Comparison of ENCODE assay signal across 1 cellular context in the genomic region with DNA sequence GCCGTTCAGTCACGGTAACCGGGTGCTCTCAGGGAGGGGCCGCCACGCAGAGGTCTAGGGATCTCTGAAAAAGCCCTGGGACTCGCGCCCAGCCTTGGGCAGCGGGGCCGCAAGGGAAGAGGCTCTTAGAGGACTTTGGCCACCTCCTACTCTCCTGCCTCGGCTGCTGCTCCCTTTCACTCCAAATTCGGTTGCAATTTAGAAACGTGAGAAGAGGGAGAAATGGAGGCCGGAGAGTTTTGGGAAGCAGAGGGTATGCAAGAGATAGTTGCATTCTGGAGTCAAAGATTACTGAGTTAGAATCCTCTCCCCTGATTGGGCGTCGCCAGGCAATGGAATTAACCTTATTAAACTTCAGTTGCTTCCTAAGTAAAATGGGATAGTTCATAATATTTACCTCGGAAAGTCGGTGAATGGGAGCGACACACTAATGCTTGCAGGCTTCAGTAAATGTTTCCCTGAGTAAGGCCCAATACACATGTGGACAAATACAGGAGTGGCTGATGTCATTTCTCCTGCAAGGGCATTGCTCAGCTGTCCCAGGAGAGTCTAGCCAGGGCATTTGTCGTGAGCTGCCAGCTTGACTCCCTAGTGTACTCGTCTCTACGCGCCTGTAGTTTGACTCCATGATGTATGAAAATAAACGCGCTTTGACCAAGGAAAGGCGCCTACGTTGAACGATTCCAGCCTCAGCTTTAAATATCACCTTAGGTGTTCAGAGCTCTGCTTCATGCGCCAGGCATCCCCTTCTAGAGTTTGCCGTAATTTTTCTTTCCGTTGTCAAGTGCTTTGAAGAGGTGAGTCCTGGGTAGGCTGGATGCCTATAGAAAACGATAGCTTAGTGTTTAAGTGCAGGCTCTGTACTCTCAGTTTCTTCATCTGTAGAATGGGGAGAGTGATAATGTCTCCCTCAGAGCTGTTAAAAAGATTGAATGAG.
TF ChIP-seq lines count a peak whose summit lies in the region.

No MANE protein-coding gene starts in this region.

TF ChIP-seq in HepG2, 621 proteins besides CTCF, POLR2A, EP300 and RAD21 (continued from another document and continues in another):
- TF ChIP-seq, protein P1, sequence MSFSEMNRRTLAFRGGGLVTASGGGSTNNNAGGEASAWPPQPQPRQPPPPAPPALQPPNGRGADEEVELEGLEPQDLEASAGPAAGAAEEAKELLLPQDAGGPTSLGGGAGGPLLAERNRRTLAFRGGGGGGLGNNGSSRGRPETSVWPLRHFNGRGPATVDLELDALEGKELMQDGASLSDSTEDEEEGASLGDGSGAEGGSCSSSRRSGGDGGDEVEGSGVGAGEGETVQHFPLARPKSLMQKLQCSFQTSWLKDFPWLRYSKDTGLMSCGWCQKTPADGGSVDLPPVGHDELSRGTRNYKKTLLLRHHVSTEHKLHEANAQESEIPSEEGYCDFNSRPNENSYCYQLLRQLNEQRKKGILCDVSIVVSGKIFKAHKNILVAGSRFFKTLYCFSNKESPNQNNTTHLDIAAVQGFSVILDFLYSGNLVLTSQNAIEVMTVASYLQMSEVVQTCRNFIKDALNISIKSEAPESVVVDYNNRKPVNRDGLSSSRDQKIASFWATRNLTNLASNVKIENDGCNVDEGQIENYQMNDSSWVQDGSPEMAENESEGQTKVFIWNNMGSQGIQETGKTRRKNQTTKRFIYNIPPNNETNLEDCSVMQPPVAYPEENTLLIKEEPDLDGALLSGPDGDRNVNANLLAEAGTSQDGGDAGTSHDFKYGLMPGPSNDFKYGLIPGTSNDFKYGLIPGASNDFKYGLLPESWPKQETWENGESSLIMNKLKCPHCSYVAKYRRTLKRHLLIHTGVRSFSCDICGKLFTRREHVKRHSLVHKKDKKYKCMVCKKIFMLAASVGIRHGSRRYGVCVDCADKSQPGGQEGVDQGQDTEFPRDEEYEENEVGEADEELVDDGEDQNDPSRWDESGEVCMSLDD (CRISPR knock-in tag; IDR thresholded peaks at IDR 0.05; ENCODE audit: borderline replicate concordance), result 0 out of 2 replicates have a peak, but pooled peaks have one; percentile 23
- TF ChIP-seq KAT7 (CRISPR knock-in tag; IDR thresholded peaks at IDR 0.05; ENCODE audit: borderline replicate concordance) (no peak), ZBTB1 (CRISPR knock-in tag; IDR thresholded peaks at IDR 0.05; ENCODE audit: borderline replicate concordance) (no peak), ZNF577 (CRISPR knock-in tag; IDR thresholded peaks at IDR 0.05; ENCODE audit: borderline replicate concordance, low read depth) (no peak), U2AF1 (optimal IDR thresholded peaks at IDR 0.05; ENCODE audit: low read depth, low read length) (peak; percentile 0), ASH2L (IDR thresholded peaks at IDR 0.05; ENCODE audit: insufficient read length, low read depth, low read length) (peak; percentile 14), ZNF792 (CRISPR knock-in tag; IDR thresholded peaks at IDR 0.05) (no peak), HNRNPK (IDR thresholded peaks at IDR 0.05; ENCODE audit: low read depth, low read length, poor library complexity, severe bottlenecking) (no peak), MAFF (IDR thresholded peaks at IDR 0.05; ENCODE audit: low read depth, low read length) (no peak), PPARG (CRISPR knock-in tag; conservative IDR thresholded peaks at IDR 0.05) (no peak), ZNF180 (CRISPR knock-in tag; IDR thresholded peaks at IDR 0.05; ENCODE audit: borderline replicate concordance, low read depth) (no peak), ARNT2 (CRISPR knock-in tag; IDR thresholded peaks at IDR 0.05; ENCODE audit: low read depth) (no peak), ZFY (CRISPR knock-in tag; IDR thresholded peaks at IDR 0.05) (peak; percentile 54), ZNF607 (CRISPR knock-in tag; IDR thresholded peaks at IDR 0.05; ENCODE audit: borderline replicate concordance) (peak; percentile 13; the same call in 1 of the 2 replicates), PHF20 (CRISPR knock-in tag; IDR thresholded peaks at IDR 0.05) (0 out of 2 replicates have a peak, but pooled peaks have one; percentile 56), ZNF614 (CRISPR knock-in tag; IDR thresholded peaks at IDR 0.05; ENCODE audit: borderline replicate concordance) (no peak), ZNF605 (CRISPR knock-in tag; IDR thresholded peaks at IDR 0.05) (no peak), MED13 (CRISPR knock-in tag; IDR thresholded peaks at IDR 0.05) (0 out of 2 replicates have a peak, but pooled peaks have one; percentile 52), ZSCAN20 (CRISPR knock-in tag; IDR thresholded peaks at IDR 0.05; ENCODE audit: borderline replicate concordance) (no peak), ARID2 (CRISPR knock-in tag; IDR thresholded peaks at IDR 0.05; ENCODE audit: borderline replicate concordance) (0 out of 2 replicates have a peak, but pooled peaks have one; percentile 31), NR2F6 (IDR thresholded peaks at IDR 0.05) (no peak), NR2F6 (CRISPR knock-in tag; IDR thresholded peaks at IDR 0.05) (no peak), REPIN1 (CRISPR knock-in tag; IDR thresholded peaks at IDR 0.05; ENCODE audit: borderline replicate concordance, low read depth) (peak; percentile 71; the same call in 1 of the 2 replicates), PHB2 (IDR thresholded peaks at IDR 0.05; ENCODE audit: partially characterized antibody) (no peak), SMAD1 (CRISPR knock-in tag; IDR thresholded peaks at IDR 0.05; ENCODE audit: borderline replicate concordance, low read depth) (peak; percentile 16; the same call in 1 of the 2 replicates), ZNF644 (CRISPR knock-in tag; IDR thresholded peaks at IDR 0.05; ENCODE audit: low read depth) (no peak), TAF15 (IDR thresholded peaks at IDR 0.05; ENCODE audit: low read depth, low read length, poor library complexity, severe bottlenecking) (no peak), ZNF121 (CRISPR knock-in tag; IDR thresholded peaks at IDR 0.05) (peak; percentile 60; the same call in 1 of the 2 replicates), ZNF20 (CRISPR knock-in tag; IDR thresholded peaks at IDR 0.05) (no peak), ZNF256 (CRISPR knock-in tag; conservative IDR thresholded peaks at IDR 0.05) (0 out of 2 replicates have a peak, but pooled peaks have one; percentile 26), ZNF703 (CRISPR knock-in tag; IDR thresholded peaks at IDR 0.05; ENCODE audit: borderline replicate concordance) (peak; percentile 89; the same call in 1 of the 2 replicates), SMAD3 (CRISPR knock-in tag; IDR thresholded peaks at IDR 0.05) (no peak; the same call in 1 of the 2 replicates), TOE1 (CRISPR knock-in tag; IDR thresholded peaks at IDR 0.05) (no peak), ZNF263 (CRISPR knock-in tag; IDR thresholded peaks at IDR 0.05) (peak; percentile 21; the same call in 1 of the 2 replicates), TEAD2 (CRISPR knock-in tag; IDR thresholded peaks at IDR 0.05) (no peak), TSC22D2 (CRISPR knock-in tag; IDR thresholded peaks at IDR 0.05; ENCODE audit: borderline replicate concordance) (no peak), SNRNP70 (IDR thresholded peaks at IDR 0.05; ENCODE audit: low read depth, low read length) (no peak), RFXAP (CRISPR knock-in tag; IDR thresholded peaks at IDR 0.05; ENCODE audit: borderline replicate concordance) (no peak; the same call in 1 of the 2 replicates)
- TF ChIP-seq, protein P2, sequence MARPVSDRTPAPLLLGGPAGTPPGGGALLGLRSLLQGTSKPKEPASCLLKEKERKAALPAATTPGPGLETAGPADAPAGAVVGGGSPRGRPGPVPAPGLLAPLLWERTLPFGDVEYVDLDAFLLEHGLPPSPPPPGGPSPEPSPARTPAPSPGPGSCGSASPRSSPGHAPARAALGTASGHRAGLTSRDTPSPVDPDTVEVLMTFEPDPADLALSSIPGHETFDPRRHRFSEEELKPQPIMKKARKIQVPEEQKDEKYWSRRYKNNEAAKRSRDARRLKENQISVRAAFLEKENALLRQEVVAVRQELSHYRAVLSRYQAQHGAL (CRISPR knock-in tag; IDR thresholded peaks at IDR 0.05; ENCODE audit: not compliant biosample characterization), result no peak
- TF ChIP-seq, protein P3, sequence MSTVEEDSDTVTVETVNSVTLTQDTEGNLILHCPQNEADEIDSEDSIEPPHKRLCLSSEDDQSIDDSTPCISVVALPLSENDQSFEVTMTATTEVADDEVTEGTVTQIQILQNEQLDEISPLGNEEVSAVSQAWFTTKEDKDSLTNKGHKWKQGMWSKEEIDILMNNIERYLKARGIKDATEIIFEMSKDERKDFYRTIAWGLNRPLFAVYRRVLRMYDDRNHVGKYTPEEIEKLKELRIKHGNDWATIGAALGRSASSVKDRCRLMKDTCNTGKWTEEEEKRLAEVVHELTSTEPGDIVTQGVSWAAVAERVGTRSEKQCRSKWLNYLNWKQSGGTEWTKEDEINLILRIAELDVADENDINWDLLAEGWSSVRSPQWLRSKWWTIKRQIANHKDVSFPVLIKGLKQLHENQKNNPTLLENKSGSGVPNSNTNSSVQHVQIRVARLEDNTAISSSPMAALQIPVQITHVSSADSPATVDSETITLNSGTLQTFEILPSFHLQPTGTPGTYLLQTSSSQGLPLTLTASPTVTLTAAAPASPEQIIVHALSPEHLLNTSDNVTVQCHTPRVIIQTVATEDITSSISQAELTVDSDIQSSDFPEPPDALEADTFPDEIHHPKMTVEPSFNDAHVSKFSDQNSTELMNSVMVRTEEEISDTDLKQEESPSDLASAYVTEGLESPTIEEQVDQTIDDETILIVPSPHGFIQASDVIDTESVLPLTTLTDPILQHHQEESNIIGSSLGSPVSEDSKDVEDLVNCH (CRISPR knock-in tag; IDR thresholded peaks at IDR 0.05), result no peak
- TF ChIP-seq, protein P4, sequence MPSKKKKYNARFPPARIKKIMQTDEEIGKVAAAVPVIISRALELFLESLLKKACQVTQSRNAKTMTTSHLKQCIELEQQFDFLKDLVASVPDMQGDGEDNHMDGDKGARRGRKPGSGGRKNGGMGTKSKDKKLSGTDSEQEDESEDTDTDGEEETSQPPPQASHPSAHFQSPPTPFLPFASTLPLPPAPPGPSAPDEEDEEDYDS (CRISPR knock-in tag; IDR thresholded peaks at IDR 0.05), result no peak
- TF ChIP-seq, protein P5, sequence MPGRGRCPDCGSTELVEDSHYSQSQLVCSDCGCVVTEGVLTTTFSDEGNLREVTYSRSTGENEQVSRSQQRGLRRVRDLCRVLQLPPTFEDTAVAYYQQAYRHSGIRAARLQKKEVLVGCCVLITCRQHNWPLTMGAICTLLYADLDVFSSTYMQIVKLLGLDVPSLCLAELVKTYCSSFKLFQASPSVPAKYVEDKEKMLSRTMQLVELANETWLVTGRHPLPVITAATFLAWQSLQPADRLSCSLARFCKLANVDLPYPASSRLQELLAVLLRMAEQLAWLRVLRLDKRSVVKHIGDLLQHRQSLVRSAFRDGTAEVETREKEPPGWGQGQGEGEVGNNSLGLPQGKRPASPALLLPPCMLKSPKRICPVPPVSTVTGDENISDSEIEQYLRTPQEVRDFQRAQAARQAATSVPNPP (CRISPR knock-in tag; IDR thresholded peaks at IDR 0.05), result no peak
- TF ChIP-seq, protein P6, sequence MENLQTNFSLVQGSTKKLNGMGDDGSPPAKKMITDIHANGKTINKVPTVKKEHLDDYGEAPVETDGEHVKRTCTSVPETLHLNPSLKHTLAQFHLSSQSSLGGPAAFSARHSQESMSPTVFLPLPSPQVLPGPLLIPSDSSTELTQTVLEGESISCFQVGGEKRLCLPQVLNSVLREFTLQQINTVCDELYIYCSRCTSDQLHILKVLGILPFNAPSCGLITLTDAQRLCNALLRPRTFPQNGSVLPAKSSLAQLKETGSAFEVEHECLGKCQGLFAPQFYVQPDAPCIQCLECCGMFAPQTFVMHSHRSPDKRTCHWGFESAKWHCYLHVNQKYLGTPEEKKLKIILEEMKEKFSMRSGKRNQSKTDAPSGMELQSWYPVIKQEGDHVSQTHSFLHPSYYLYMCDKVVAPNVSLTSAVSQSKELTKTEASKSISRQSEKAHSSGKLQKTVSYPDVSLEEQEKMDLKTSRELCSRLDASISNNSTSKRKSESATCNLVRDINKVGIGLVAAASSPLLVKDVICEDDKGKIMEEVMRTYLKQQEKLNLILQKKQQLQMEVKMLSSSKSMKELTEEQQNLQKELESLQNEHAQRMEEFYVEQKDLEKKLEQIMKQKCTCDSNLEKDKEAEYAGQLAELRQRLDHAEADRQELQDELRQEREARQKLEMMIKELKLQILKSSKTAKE (CRISPR knock-in tag; IDR thresholded peaks at IDR 0.05; ENCODE audit: borderline replicate concordance), result no peak
- TF ChIP-seq, protein P7, sequence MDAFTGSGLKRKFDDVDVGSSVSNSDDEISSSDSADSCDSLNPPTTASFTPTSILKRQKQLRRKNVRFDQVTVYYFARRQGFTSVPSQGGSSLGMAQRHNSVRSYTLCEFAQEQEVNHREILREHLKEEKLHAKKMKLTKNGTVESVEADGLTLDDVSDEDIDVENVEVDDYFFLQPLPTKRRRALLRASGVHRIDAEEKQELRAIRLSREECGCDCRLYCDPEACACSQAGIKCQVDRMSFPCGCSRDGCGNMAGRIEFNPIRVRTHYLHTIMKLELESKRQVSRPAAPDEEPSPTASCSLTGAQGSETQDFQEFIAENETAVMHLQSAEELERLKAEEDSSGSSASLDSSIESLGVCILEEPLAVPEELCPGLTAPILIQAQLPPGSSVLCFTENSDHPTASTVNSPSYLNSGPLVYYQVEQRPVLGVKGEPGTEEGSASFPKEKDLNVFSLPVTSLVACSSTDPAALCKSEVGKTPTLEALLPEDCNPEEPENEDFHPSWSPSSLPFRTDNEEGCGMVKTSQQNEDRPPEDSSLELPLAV (CRISPR knock-in tag; conservative IDR thresholded peaks at IDR 0.05; ENCODE audit: low read depth), result no peak
- TF ChIP-seq, protein P8, sequence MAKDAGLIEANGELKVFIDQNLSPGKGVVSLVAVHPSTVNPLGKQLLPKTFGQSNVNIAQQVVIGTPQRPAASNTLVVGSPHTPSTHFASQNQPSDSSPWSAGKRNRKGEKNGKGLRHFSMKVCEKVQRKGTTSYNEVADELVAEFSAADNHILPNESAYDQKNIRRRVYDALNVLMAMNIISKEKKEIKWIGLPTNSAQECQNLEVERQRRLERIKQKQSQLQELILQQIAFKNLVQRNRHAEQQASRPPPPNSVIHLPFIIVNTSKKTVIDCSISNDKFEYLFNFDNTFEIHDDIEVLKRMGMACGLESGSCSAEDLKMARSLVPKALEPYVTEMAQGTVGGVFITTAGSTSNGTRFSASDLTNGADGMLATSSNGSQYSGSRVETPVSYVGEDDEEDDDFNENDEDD (CRISPR knock-in tag; IDR thresholded peaks at IDR 0.05; ENCODE audit: borderline replicate concordance), result no peak
